22 cellular contexts compared by ENCODE assay signal in genomic region chr5:115810776-115811175, GRCh38. TPM values are rescaled to one million over a fixed set of nuclear protein-coding genes. Genes with fewer than 3 reads are reported as not detected.
A peak's percentile ranks its signal among the peaks of the same experiment; 100 is the strongest.
DNase-seq lines count a peak whose midpoint lies in the region; ATAC-seq and TF ChIP-seq lines count a peak whose summit lies in the region.
"Had no signal": no experiment of that assay in that cellular context is flagged by ENCODE, and none has a peak within 500 bp of the region (broad histone marks: within the 10 kb centered on the region; RNA-seq: fewer than 3 reads in every experiment).

No MANE protein-coding gene starts in this region.

- no peaks in the 10 kb centered on the region for H3K9me3 Mint-ChIP-seq in osteocyte (ENCODE audit: unreplicated experiment)
- H3K9me3 Mint-ChIP-seq: CD4-positive, alpha-beta memory T cell; H9 had no signal

- peaks cover 20% of the 10 kb centered on the region for H3K4me1 Mint-ChIP-seq in osteocyte (ENCODE audit: unreplicated experiment)

- no peak for TF ChIP-seq CTCF in osteocyte (IDR thresholded peaks at IDR 0.05)

- peak overlapping the region; percentile 21 for H3K27ac Mint-ChIP-seq in osteocyte (ENCODE audit: unreplicated experiment)
- H3K27ac Mint-ChIP-seq: CD4-positive, alpha-beta memory T cell; H9; T-helper 17 cell had no signal

- DNase-seq in EL (peak; percentile 61), amniotic stem cell (lab: John Stamatoyannopoulos, UW) (peak; percentile 32), fibroblast of gingiva (ENCODE audit: low read depth) (peak; percentile 87), osteocyte (ENCODE audit: extremely low spot score, unreplicated experiment) (no peak), left lobe of liver (ENCODE audit: low spot score) (no peak), GM19238 (ENCODE audit: insufficient read length, low spot score) (no peak)
- DNase-seq: amygdala; CD4-positive, alpha-beta memory T cell; DMS53; H9; hypothalamus; islet precursor cell; Karpas-422; lower lobe of right lung; NCI-H187 treated with DMSO at 0.1 percent for 48 hours; NCI-H345; ovary; PC-9; sigmoid colon; T-helper 17 cell had no signal

- peaks cover 8% of the 10 kb centered on the region for H3K36me3 Mint-ChIP-seq in osteocyte (ENCODE audit: unreplicated experiment)
- H3K36me3 Mint-ChIP-seq: CD4-positive, alpha-beta memory T cell had no signal

- ATAC-seq in HG03175 (IDR thresholded peaks at IDR 0.05; ENCODE audit: unreplicated experiment) (no peak), HG02623 (IDR thresholded peaks at IDR 0.05; ENCODE audit: unreplicated experiment) (no peak), left lobe of liver (no peak)
- ATAC-seq: lower lobe of right lung, T-helper 17 cell had no signal

- no peak overlapping the region for H3K4me3 Mint-ChIP-seq in osteocyte (ENCODE audit: unreplicated experiment)
- H3K4me3 Mint-ChIP-seq: CD4-positive, alpha-beta memory T cell; H9; T-helper 17 cell had no signal

- peaks cover 23% of the 10 kb centered on the region for H3K27me3 Mint-ChIP-seq in osteocyte (ENCODE audit: unreplicated experiment)

RNA-seq across cellular contexts. Expression of gene CDO1, which starts 5.7 kb away (rescaled TPM):
- total RNA-seq in osteocyte (6.6 and 6.9 TPM in 2 replicates), left lobe of liver (130 TPM)
- total RNA-seq: PC-9, T-helper 17 cell had no signal

RNA-seq across cellular contexts. Expression of gene ATG12, which starts 30.6 kb away (rescaled TPM):
- total RNA-seq in osteocyte, result 51.2 and 52.4 TPM in 2 replicates
- total RNA-seq in left lobe of liver, result 17.0 TPM

RNA-seq across cellular contexts. Expression of gene AP3S1, which starts 31.0 kb away (rescaled TPM):
- total RNA-seq in osteocyte (97.6 and 102 TPM in 2 replicates), left lobe of liver (36.6 TPM)

Comparison
In these comparisons a context has a peak if more than half of its experiments do, and no peak if none do; other contexts are left out.
1. DNase-seq: peak in EL (single experiment), amniotic stem cell (single experiment) and fibroblast of gingiva (single experiment); none in osteocyte (single experiment), left lobe of liver (single experiment) and GM19238 (single experiment).
2. RNA of gene CDO1, which starts 5.7 kb away (total RNA-seq): 130 TPM in left lobe of liver (single experiment); 6.6 to 6.9 TPM in osteocyte; every median in the first group is over 10 times any median in the second.